In the genomic region with DNA sequence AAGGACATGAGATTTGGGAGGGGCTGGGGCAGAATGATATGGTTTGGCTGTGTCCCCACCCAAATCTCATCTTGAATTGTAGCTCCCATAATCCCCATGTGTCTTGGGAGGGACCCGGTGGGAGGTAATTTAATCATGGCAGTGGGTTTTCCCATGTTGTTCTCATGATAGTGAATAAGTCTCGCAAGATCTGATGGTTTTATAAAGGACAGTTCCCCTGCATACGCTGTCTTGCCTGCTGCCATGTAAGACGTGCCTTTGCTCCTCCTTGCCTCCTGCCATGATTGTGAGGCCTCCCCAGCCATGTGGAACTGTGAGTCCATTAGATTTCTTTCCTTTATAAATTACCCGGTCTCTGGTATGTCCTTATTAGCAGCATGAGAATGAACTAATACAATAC, we compare ENCODE assay signal across 1 cellular context.
TF ChIP-seq lines count a peak whose summit lies in the region.

No MANE protein-coding gene starts in this region.

TF ChIP-seq in K562, 482 proteins besides CTCF, POLR2A, EP300 and RAD21 (continued from another document):
- TF ChIP-seq ZEB2 (IDR thresholded peaks at IDR 0.05) = peak; percentile 61; the same call in 1 of the 2 replicates
- TF ChIP-seq, protein P1, sequence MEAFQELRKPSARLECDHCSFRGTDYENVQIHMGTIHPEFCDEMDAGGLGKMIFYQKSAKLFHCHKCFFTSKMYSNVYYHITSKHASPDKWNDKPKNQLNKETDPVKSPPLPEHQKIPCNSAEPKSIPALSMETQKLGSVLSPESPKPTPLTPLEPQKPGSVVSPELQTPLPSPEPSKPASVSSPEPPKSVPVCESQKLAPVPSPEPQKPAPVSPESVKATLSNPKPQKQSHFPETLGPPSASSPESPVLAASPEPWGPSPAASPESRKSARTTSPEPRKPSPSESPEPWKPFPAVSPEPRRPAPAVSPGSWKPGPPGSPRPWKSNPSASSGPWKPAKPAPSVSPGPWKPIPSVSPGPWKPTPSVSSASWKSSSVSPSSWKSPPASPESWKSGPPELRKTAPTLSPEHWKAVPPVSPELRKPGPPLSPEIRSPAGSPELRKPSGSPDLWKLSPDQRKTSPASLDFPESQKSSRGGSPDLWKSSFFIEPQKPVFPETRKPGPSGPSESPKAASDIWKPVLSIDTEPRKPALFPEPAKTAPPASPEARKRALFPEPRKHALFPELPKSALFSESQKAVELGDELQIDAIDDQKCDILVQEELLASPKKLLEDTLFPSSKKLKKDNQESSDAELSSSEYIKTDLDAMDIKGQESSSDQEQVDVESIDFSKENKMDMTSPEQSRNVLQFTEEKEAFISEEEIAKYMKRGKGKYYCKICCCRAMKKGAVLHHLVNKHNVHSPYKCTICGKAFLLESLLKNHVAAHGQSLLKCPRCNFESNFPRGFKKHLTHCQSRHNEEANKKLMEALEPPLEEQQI (IDR thresholded peaks at IDR 0.05) = peak; percentile 69; the same call in 1 of the 2 replicates
- peak; percentile 71; the same call in 1 of the 2 replicates for TF ChIP-seq TRIM28 (IDR thresholded peaks at IDR 0.05)
- TF ChIP-seq TRIM24 (IDR thresholded peaks at IDR 0.05) = peak; percentile 51 to 61; a peak in 3 of 4 replicates
